In the genomic region with DNA sequence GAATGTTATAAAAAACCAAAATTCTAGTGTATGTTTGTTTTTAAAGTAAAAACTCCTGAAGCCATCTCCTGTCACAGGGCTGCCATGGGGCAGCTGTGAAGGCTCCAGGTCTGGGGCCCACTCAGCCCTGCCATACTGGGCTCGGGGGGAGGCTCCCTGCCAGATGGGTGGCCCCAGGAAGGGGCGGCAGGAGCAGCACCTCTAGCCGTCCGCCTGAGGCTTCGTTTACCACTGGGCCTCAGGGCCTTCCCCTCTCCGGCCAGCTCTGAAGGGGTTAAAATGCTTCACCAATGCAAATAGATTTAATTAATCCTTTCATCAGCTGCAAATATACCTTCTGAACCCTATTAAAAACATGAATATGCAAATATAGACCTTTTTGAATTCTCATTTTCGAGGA, we compare ENCODE assay signal across 16 cellular contexts.
DNase-seq lines count a peak whose midpoint lies in the region; ATAC-seq, FAIRE-seq and TF ChIP-seq lines count a peak whose summit lies in the region.
"Had no signal": no experiment of that assay in that cellular context is flagged by ENCODE, and none has a peak within 500 bp of the region (broad histone marks: within the 10 kb centered on the region; RNA-seq: fewer than 3 reads in every experiment).

No MANE protein-coding gene starts in this region.

- 91% methylated on average over 7 of the region's 7 CpGs for WGBS in HepG2 (ENCODE audit: low lambda C conversion rate)
- 94% methylated on average over 3 of the region's 7 CpGs for WGBS in right lobe of liver (ENCODE audit: insufficient coverage, low coverage, low lambda C conversion rate, missing lambda C conversion rate)

- H2AFZ ChIP-seq in HepG2 (ENCODE audit: low read length): no peak overlapping the region

- H3K4me1 ChIP-seq in HepG2 (ENCODE audit: insufficient read depth, low read length) (peaks cover 49% of the 10 kb centered on the region), right lobe of liver (peaks cover 0 to 10% (median 2%) of the 10 kb centered on the region in 4 donors)

- H3K9me3 ChIP-seq in HepG2 (ENCODE audit: low read length): no peaks in the 10 kb centered on the region
- H3K9me3 ChIP-seq in right lobe of liver: no peaks in the 10 kb centered on the region
- H3K9me3 ChIP-seq: BLaER1 had no signal

- POLR2A ChIA-PET in HepG2 (lab: Yijun Ruan, JAX): no interaction called here
- POLR2A ChIA-PET in activated CD4-positive, alpha-beta memory T cell treated with anti-CD3 and anti-CD28 coated beads for 36 hours (lab: Charles Lee): no interaction called here

- no peak overlapping the region for H3K27ac Mint-ChIP-seq in type B pancreatic cell
- H3K27ac Mint-ChIP-seq in activated CD4-positive, alpha-beta memory T cell treated with anti-CD3 and anti-CD28 coated beads for 36 hours: no peak overlapping the region
- H3K27ac Mint-ChIP-seq: CD4-positive, CD25-positive, alpha-beta regulatory T cell; IgD-negative memory B cell had no signal

- BruUV-seq in HepG2 (replicated peaks; lab: Mats Ljungman, UMichigan): no TSS peak

- no peak for TF ChIP-seq POLR2A in HepG2 (IDR thresholded peaks at IDR 0.05; ENCODE audit: insufficient read depth in 1 of 2, low read depth in 2 of 2, low read length in 2 of 2)
- no peak for TF ChIP-seq POLR2A in right lobe of liver (IDR thresholded peaks at IDR 0.05)

- in situ Hi-C loops in HepG2 (cut with HindIII; ENCODE audit: extremely low pct_ligation_motif_present, low pct_unique_long_range_greater_than_20kb): no loop called here

- H3K4me3 Mint-ChIP-seq in type B pancreatic cell: no peak overlapping the region
- H3K4me3 Mint-ChIP-seq in activated CD4-positive, alpha-beta memory T cell treated with anti-CD3 and anti-CD28 coated beads for 36 hours: no peak overlapping the region
- H3K4me3 Mint-ChIP-seq: CD4-positive, CD25-positive, alpha-beta regulatory T cell; IgD-negative memory B cell had no signal

- ATAC-seq in HepG2 (no peak), right lobe of liver (no peak), HG03280 (IDR thresholded peaks at IDR 0.05; ENCODE audit: unreplicated experiment) (no peak)
- ATAC-seq: HCT116 had no signal

- H3K4me3 ChIP-seq in HepG2 (replicated peaks in 1 of 3; ENCODE audit: insufficient read depth in 1 of 3, low read depth in 2 of 3, low read length in 3 of 3): no peak overlapping the region
- H3K4me3 ChIP-seq in right lobe of liver: no peak overlapping the region
- H3K4me3 ChIP-seq: BLaER1 had no signal

- peaks cover 12% of the 10 kb centered on the region for H3K4me1 Mint-ChIP-seq in type B pancreatic cell (ENCODE audit: unreplicated experiment)
- H3K4me1 Mint-ChIP-seq in activated CD4-positive, alpha-beta memory T cell treated with anti-CD3 and anti-CD28 coated beads for 36 hours (ENCODE audit: low read depth): no peaks in the 10 kb centered on the region
- H3K4me1 Mint-ChIP-seq: CD4-positive, CD25-positive, alpha-beta regulatory T cell had no signal

- H3K4me2 ChIP-seq in HepG2 (ENCODE audit: low read depth, low read length): no peak overlapping the region
- H3K4me2 ChIP-seq: BLaER1 had no signal

- H4K20me1 ChIP-seq in HepG2 (ENCODE audit: insufficient read depth, low read length): no peaks in the 10 kb centered on the region

- H3K79me2 ChIP-seq in HepG2 (ENCODE audit: insufficient read depth, low read length): no peaks in the 10 kb centered on the region

- H3K27ac ChIP-seq in HepG2 (ENCODE audit: extremely low read length, insufficient read depth, low read length): no peak overlapping the region
- no peak overlapping the region for H3K27ac ChIP-seq in right lobe of liver
- H3K27ac ChIP-seq: 22Rv1, BLaER1 had no signal

- no peak for FAIRE-seq in HepG2 (lab: Jason Lieb, UNC)

- H3K9ac ChIP-seq in HepG2 (ENCODE audit: insufficient read depth, low read depth, low read length): no peak overlapping the region
- H3K9ac ChIP-seq: BLaER1 had no signal

- peaks cover 3% of the 10 kb centered on the region for H3K27me3 Mint-ChIP-seq in type B pancreatic cell
- no peaks in the 10 kb centered on the region for H3K27me3 Mint-ChIP-seq in activated CD4-positive, alpha-beta memory T cell treated with anti-CD3 and anti-CD28 coated beads for 36 hours

- DNase-seq in NCI-H82 (lab: John Stamatoyannopoulos, UW) (peak; percentile 33), NCI-H82 treated with DMSO at 0.1 percent for 48 hours (lab: John Stamatoyannopoulos, UW; ENCODE audit: unreplicated experiment) (no peak), HepG2 (ENCODE audit: low spot score) (no peak), right lobe of liver (no peak), type B pancreatic cell (ENCODE audit: extremely low spot score, unreplicated experiment) (peak; percentile 8), NCI-H1092 treated with DMSO at 0.1 percent for 48 hours (lab: John Stamatoyannopoulos, UW) (no peak)
- no peak for DNase-seq in activated CD4-positive, alpha-beta memory T cell treated with anti-CD3 and anti-CD28 coated beads for 36 hours
- DNase-seq: AML-193; CD4-positive, CD25-positive, alpha-beta regulatory T cell; DMS53; GF-D8 had no signal

- no peaks in the 10 kb centered on the region for H3K9me3 Mint-ChIP-seq in type B pancreatic cell
- no peaks in the 10 kb centered on the region for H3K9me3 Mint-ChIP-seq in activated CD4-positive, alpha-beta memory T cell treated with anti-CD3 and anti-CD28 coated beads for 36 hours
- H3K9me3 Mint-ChIP-seq: IgD-negative memory B cell had no signal

- no peak for TF ChIP-seq CTCF in HepG2 (CRISPR knock-in tag; IDR thresholded peaks at IDR 0.05)
- no peak for TF ChIP-seq CTCF in right lobe of liver (IDR thresholded peaks at IDR 0.05)
- TF ChIP-seq CTCF in type B pancreatic cell (conservative IDR thresholded peaks at IDR 0.05): no peak

- CTCF ChIA-PET in HepG2 (lab: Yijun Ruan, JAX; ENCODE audit: low intra/inter-chr PET ratio, low total read pairs): no interaction called here
- CTCF ChIA-PET in activated CD4-positive, alpha-beta memory T cell treated with anti-CD3 and anti-CD28 coated beads for 36 hours (lab: Charles Lee): no interaction called here

- TF ChIP-seq RAD21 in HepG2 (CRISPR knock-in tag; IDR thresholded peaks at IDR 0.05): no peak

- H3K36me3 ChIP-seq in HepG2 (replicated peaks in 1 of 2; ENCODE audit: control insufficient read depth in 1 of 2, insufficient read depth in 2 of 2, low read length in 2 of 2) (no peaks in the 10 kb centered on the region; a peak in 1 of 5 replicates), right lobe of liver (no peaks in the 10 kb centered on the region)

- intact Hi-C loops in HepG2 (cut with micrococcal nuclease; ENCODE audit: unreplicated experiment) (no loop called here), right lobe of liver (cut with DNase I) (no loop called here)
- intact Hi-C loops in activated CD4-positive, alpha-beta memory T cell treated with anti-CD3 and anti-CD28 coated beads for 36 hours (cut with micrococcal nuclease): no loop called here

- TF ChIP-seq EP300 in HepG2 (IDR thresholded peaks at IDR 0.05; ENCODE audit: low read depth in 2 of 2, low read length in 2 of 2): no peak
- no peak for TF ChIP-seq EP300 in HepG2 (CRISPR knock-in tag; IDR thresholded peaks at IDR 0.05; ENCODE audit: borderline replicate concordance)

- H3K27me3 ChIP-seq in HepG2 (ENCODE audit: control insufficient read depth in 1 of 2, insufficient read depth in 2 of 2, low read length in 2 of 2): no peaks in the 10 kb centered on the region
- no peaks in the 10 kb centered on the region for H3K27me3 ChIP-seq in right lobe of liver
- H3K27me3 ChIP-seq: BLaER1 had no signal

- H3K36me3 Mint-ChIP-seq in type B pancreatic cell: no peaks in the 10 kb centered on the region
- no peaks in the 10 kb centered on the region for H3K36me3 Mint-ChIP-seq in activated CD4-positive, alpha-beta memory T cell treated with anti-CD3 and anti-CD28 coated beads for 36 hours
- H3K36me3 Mint-ChIP-seq: CD4-positive, CD25-positive, alpha-beta regulatory T cell; IgD-negative memory B cell had no signal

TF ChIP-seq in HepG2, 621 proteins besides CTCF, POLR2A, EP300 and RAD21:
- TF ChIP-seq ZNF136 (CRISPR knock-in tag; IDR thresholded peaks at IDR 0.05; ENCODE audit: low read depth) (no peak), ZNF652 (CRISPR knock-in tag; IDR thresholded peaks at IDR 0.05; ENCODE audit: borderline replicate concordance, low read depth) (peak; percentile 34; the same call in 1 of the 2 replicates)
TF ChIP-seq in HepG2: peak in this region for 1.

Comparison
In these comparisons a context has a peak if more than half of its experiments do, and no peak if none do; other contexts are left out.
1. DNase-seq: peak in NCI-H82 (single experiment) and type B pancreatic cell (single experiment); none in NCI-H82 treated with DMSO at 0.1 percent for 48 hours (single experiment), HepG2 (single experiment), right lobe of liver (0 of 3), NCI-H1092 treated with DMSO at 0.1 percent for 48 hours (single experiment) and activated CD4-positive, alpha-beta memory T cell treated with anti-CD3 and anti-CD28 coated beads for 36 hours (single experiment).